1 cellular context compared by ENCODE assay signal in genomic region chr2:38440655-38441054, GRCh38.
TF ChIP-seq lines count a peak whose summit lies in the region.

No MANE protein-coding gene starts in this region.

TF ChIP-seq in HEK293, 187 proteins besides CTCF, POLR2A, EP300 and RAD21 (continued from another document and continues in another):
- TF ChIP-seq PRDM2 (tag by site-specific recombination; IDR thresholded peaks at IDR 0.05; ENCODE audit: borderline replicate concordance) = no peak
- peak; percentile 93 for TF ChIP-seq ZNF629 (tag by site-specific recombination; IDR thresholded peaks at IDR 0.05)
- TF ChIP-seq ZNF416 (tag by site-specific recombination; IDR thresholded peaks at IDR 0.05) = no peak
- no peak for TF ChIP-seq ZNF747 (tag by site-specific recombination; IDR thresholded peaks at IDR 0.05)
- peak; percentile 77; the same call in 1 of the 2 replicates for TF ChIP-seq SCRT1 (tag by site-specific recombination; IDR thresholded peaks at IDR 0.05; ENCODE audit: borderline replicate concordance)
- peak; percentile 86; the same call in 1 of the 2 replicates for TF ChIP-seq ZNF792 (tag by site-specific recombination; IDR thresholded peaks at IDR 0.05)
- no peak for TF ChIP-seq ZBTB10 (tag by site-specific recombination; IDR thresholded peaks at IDR 0.05)
- TF ChIP-seq WT1 (tag by site-specific recombination; IDR thresholded peaks at IDR 0.05) = peak; percentile 86
- TF ChIP-seq ZNF561 (tag by site-specific recombination; IDR thresholded peaks at IDR 0.05; ENCODE audit: borderline replicate concordance) = peak; percentile 94
- no peak for TF ChIP-seq ZNF174 (tag by site-specific recombination; IDR thresholded peaks at IDR 0.05)
- TF ChIP-seq ZNF473 (tag by site-specific recombination; IDR thresholded peaks at IDR 0.05) = no peak
- TF ChIP-seq, protein P1, sequence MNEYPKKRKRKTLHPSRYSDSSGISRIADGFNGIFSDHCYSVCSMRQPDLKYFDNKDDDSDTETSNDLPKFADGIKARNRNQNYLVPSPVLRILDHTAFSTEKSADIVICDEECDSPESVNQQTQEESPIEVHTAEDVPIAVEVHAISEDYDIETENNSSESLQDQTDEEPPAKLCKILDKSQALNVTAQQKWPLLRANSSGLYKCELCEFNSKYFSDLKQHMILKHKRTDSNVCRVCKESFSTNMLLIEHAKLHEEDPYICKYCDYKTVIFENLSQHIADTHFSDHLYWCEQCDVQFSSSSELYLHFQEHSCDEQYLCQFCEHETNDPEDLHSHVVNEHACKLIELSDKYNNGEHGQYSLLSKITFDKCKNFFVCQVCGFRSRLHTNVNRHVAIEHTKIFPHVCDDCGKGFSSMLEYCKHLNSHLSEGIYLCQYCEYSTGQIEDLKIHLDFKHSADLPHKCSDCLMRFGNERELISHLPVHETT (tag by site-specific recombination; IDR thresholded peaks at IDR 0.05) = peak; percentile 74
- no peak for TF ChIP-seq ZSCAN4 (tag by site-specific recombination; IDR thresholded peaks at IDR 0.05)
- TF ChIP-seq KLF16 (tag by site-specific recombination; IDR thresholded peaks at IDR 0.05) = 0 out of 2 replicates have a peak, but pooled peaks have one; percentile 33
- TF ChIP-seq ZEB2 (tag by site-specific recombination; IDR thresholded peaks at IDR 0.05) = peak; percentile 41; the same call in 1 of the 2 replicates
- peak; percentile 86 for TF ChIP-seq PATZ1 (tag by site-specific recombination; IDR thresholded peaks at IDR 0.05)
- TF ChIP-seq TRIM28 (IDR thresholded peaks at IDR 0.05; ENCODE audit: borderline replicate concordance, low read length) = peak; percentile 88
- TF ChIP-seq, protein P2, sequence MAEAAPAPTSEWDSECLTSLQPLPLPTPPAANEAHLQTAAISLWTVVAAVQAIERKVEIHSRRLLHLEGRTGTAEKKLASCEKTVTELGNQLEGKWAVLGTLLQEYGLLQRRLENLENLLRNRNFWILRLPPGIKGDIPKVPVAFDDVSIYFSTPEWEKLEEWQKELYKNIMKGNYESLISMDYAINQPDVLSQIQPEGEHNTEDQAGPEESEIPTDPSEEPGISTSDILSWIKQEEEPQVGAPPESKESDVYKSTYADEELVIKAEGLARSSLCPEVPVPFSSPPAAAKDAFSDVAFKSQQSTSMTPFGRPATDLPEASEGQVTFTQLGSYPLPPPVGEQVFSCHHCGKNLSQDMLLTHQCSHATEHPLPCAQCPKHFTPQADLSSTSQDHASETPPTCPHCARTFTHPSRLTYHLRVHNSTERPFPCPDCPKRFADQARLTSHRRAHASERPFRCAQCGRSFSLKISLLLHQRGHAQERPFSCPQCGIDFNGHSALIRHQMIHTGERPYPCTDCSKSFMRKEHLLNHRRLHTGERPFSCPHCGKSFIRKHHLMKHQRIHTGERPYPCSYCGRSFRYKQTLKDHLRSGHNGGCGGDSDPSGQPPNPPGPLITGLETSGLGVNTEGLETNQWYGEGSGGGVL (tag by site-specific recombination; IDR thresholded peaks at IDR 0.05) = peak; percentile 76
- no peak for TF ChIP-seq ZNF677 (tag by site-specific recombination; IDR thresholded peaks at IDR 0.05)
- TF ChIP-seq ZFP41 (tag by site-specific recombination; IDR thresholded peaks at IDR 0.05; ENCODE audit: borderline replicate concordance) = no peak
- no peak for TF ChIP-seq ZNF48 (tag by site-specific recombination; IDR thresholded peaks at IDR 0.05)
- no peak for TF ChIP-seq SETDB1 (IDR thresholded peaks at IDR 0.05; ENCODE audit: insufficient read length, low read length)
- TF ChIP-seq IKZF3 (tag by site-specific recombination; IDR thresholded peaks at IDR 0.05) = peak; percentile 97
- no peak for TF ChIP-seq ZNF76 (tag by site-specific recombination; IDR thresholded peaks at IDR 0.05; ENCODE audit: borderline replicate concordance, low read depth)
- no peak for TF ChIP-seq ZNF211 (tag by site-specific recombination; IDR thresholded peaks at IDR 0.05; ENCODE audit: low read depth)
- TF ChIP-seq, protein P3, sequence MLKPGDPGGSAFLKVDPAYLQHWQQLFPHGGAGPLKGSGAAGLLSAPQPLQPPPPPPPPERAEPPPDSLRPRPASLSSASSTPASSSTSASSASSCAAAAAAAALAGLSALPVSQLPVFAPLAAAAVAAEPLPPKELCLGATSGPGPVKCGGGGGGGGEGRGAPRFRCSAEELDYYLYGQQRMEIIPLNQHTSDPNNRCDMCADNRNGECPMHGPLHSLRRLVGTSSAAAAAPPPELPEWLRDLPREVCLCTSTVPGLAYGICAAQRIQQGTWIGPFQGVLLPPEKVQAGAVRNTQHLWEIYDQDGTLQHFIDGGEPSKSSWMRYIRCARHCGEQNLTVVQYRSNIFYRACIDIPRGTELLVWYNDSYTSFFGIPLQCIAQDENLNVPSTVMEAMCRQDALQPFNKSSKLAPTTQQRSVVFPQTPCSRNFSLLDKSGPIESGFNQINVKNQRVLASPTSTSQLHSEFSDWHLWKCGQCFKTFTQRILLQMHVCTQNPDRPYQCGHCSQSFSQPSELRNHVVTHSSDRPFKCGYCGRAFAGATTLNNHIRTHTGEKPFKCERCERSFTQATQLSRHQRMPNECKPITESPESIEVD (tag by site-specific recombination; IDR thresholded peaks at IDR 0.05) = peak; percentile 86
- no peak for TF ChIP-seq SALL2 (tag by site-specific recombination; IDR thresholded peaks at IDR 0.05; ENCODE audit: borderline replicate concordance)
- TF ChIP-seq, protein P4, sequence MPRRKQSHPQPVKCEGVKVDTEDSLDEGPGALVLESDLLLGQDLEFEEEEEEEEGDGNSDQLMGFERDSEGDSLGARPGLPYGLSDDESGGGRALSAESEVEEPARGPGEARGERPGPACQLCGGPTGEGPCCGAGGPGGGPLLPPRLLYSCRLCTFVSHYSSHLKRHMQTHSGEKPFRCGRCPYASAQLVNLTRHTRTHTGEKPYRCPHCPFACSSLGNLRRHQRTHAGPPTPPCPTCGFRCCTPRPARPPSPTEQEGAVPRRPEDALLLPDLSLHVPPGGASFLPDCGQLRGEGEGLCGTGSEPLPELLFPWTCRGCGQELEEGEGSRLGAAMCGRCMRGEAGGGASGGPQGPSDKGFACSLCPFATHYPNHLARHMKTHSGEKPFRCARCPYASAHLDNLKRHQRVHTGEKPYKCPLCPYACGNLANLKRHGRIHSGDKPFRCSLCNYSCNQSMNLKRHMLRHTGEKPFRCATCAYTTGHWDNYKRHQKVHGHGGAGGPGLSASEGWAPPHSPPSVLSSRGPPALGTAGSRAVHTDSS (tag by site-specific recombination; IDR thresholded peaks at IDR 0.05) = no peak
- peak; percentile 64 for TF ChIP-seq ATF2 (tag by site-specific recombination; IDR thresholded peaks at IDR 0.05; ENCODE audit: low read depth)
- peak; percentile 83 for TF ChIP-seq SP7 (tag by site-specific recombination; IDR thresholded peaks at IDR 0.05)
- TF ChIP-seq, protein P5, sequence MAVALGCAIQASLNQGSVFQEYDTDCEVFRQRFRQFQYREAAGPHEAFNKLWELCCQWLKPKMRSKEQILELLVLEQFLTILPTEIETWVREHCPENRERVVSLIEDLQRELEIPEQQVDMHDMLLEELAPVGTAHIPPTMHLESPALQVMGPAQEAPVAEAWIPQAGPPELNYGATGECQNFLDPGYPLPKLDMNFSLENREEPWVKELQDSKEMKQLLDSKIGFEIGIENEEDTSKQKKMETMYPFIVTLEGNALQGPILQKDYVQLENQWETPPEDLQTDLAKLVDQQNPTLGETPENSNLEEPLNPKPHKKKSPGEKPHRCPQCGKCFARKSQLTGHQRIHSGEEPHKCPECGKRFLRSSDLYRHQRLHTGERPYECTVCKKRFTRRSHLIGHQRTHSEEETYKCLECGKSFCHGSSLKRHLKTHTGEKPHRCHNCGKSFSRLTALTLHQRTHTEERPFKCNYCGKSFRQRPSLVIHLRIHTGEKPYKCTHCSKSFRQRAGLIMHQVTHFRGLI (tag by site-specific recombination; IDR thresholded peaks at IDR 0.05) = peak; percentile 62; the same call in 1 of the 2 replicates
